ENCODE assay signal across 13 cellular contexts in genomic region chr12:109946505-109946904, GRCh38. TPM values are rescaled to one million over a fixed set of nuclear protein-coding genes. Genes with fewer than 3 reads are reported as not detected.
A peak's percentile ranks its signal among the peaks of the same experiment; 100 is the strongest.
DNase-seq lines count a peak whose midpoint lies in the region; ATAC-seq, FAIRE-seq and TF ChIP-seq lines count a peak whose summit lies in the region.
"Had no signal": no experiment of that assay in that cellular context is flagged by ENCODE, and none has a peak within 500 bp of the region (broad histone marks: within the 10 kb centered on the region; RNA-seq: fewer than 3 reads in every experiment).

No MANE protein-coding gene starts in this region.

- H3K27ac ChIP-seq in astrocyte (ENCODE audit: low read depth, low read length) (peak overlapping the region; percentile 95), substantia nigra (ENCODE audit: low read depth, low read length, poor library complexity, severe bottlenecking) (peak overlapping the region; percentile 71)
- H3K27ac ChIP-seq: A549 had no signal

- H3K36me3 ChIP-seq in astrocyte (ENCODE audit: insufficient read depth, low read length), result peaks cover 20% of the 10 kb centered on the region

- H3K4me3 Mint-ChIP-seq in activated CD4-positive, alpha-beta T cell treated with anti-CD3 and anti-CD28 coated beads for 36 hours, result no peak overlapping the region
- peak overlapping the region; percentile 68 for H3K4me3 Mint-ChIP-seq in astrocyte (ENCODE audit: unreplicated experiment)

- no peaks in the 10 kb centered on the region for H3K27me3 Mint-ChIP-seq in activated CD4-positive, alpha-beta T cell treated with anti-CD3 and anti-CD28 coated beads for 36 hours
- H3K27me3 Mint-ChIP-seq in astrocyte (ENCODE audit: low read depth, unreplicated experiment), result no peaks in the 10 kb centered on the region

- intact Hi-C loops in activated CD4-positive, alpha-beta T cell treated with anti-CD3 and anti-CD28 coated beads for 36 hours (cut with DNase I, micrococcal nuclease), result no loop called here

- H3K9me3 Mint-ChIP-seq in activated CD4-positive, alpha-beta T cell treated with anti-CD3 and anti-CD28 coated beads for 36 hours (ENCODE audit: low read depth), result no peaks in the 10 kb centered on the region
- no peaks in the 10 kb centered on the region for H3K9me3 Mint-ChIP-seq in astrocyte (ENCODE audit: unreplicated experiment)

- CTCF ChIA-PET in activated CD4-positive, alpha-beta T cell treated with anti-CD3 and anti-CD28 coated beads for 36 hours (lab: Charles Lee), result no interaction called here

- H3K4me3 ChIP-seq in astrocyte (ENCODE audit: insufficient read depth, low read depth, low read length), result no peak overlapping the region
- H3K4me3 ChIP-seq: A549 had no signal

- peaks cover 28% of the 10 kb centered on the region for H3K4me1 Mint-ChIP-seq in activated CD4-positive, alpha-beta T cell treated with anti-CD3 and anti-CD28 coated beads for 36 hours
- peaks cover 65% of the 10 kb centered on the region for H3K4me1 Mint-ChIP-seq in astrocyte (ENCODE audit: low read depth, unreplicated experiment)

- no peak for FAIRE-seq in astrocyte (lab: Jason Lieb, UNC)
- FAIRE-seq: A549, GM18507, TTC549 had no signal

- H3K9ac ChIP-seq in astrocyte (ENCODE audit: low read length), result peak overlapping the region; percentile 49

- no peak for TF ChIP-seq CTCF in astrocyte (IDR thresholded peaks at IDR 0.05; ENCODE audit: insufficient read depth, low read depth, low read length)

- H3K36me3 Mint-ChIP-seq in activated CD4-positive, alpha-beta T cell treated with anti-CD3 and anti-CD28 coated beads for 36 hours (ENCODE audit: low read depth), result peaks cover 38% of the 10 kb centered on the region
- H3K36me3 Mint-ChIP-seq in astrocyte (ENCODE audit: low read depth, unreplicated experiment), result peaks cover 8% of the 10 kb centered on the region

- peak; percentile 44 for ATAC-seq in activated CD4-positive, alpha-beta T cell treated with anti-CD3 and anti-CD28 coated beads for 36 hours
- ATAC-seq in GM18502 (IDR thresholded peaks at IDR 0.05; ENCODE audit: poor library complexity, unreplicated experiment) (no peak), GM21381 (IDR thresholded peaks at IDR 0.05; ENCODE audit: unreplicated experiment) (no peak)
- ATAC-seq: A549 had no signal

- H3K79me2 ChIP-seq in astrocyte (ENCODE audit: insufficient read depth, low read length), result no peaks in the 10 kb centered on the region

- H3K27ac Mint-ChIP-seq in activated CD4-positive, alpha-beta T cell treated with anti-CD3 and anti-CD28 coated beads for 36 hours, result peak overlapping the region; percentile 70
- peak overlapping the region; percentile 95 for H3K27ac Mint-ChIP-seq in astrocyte (ENCODE audit: unreplicated experiment)

- H2AFZ ChIP-seq in astrocyte (ENCODE audit: low read depth, low read length), result no peak overlapping the region

- no peaks in the 10 kb centered on the region for H4K20me1 ChIP-seq in astrocyte (ENCODE audit: insufficient read depth, low read length)

- POLR2A ChIA-PET in activated CD4-positive, alpha-beta T cell treated with anti-CD3 and anti-CD28 coated beads for 36 hours (lab: Charles Lee), result no interaction called here

- DNase-seq in activated CD4-positive, alpha-beta T cell treated with anti-CD3 and anti-CD28 coated beads for 36 hours, result no peak
- no peak for DNase-seq in activated CD4-positive, alpha-beta T cell treated with anti-CD3 and anti-CD28 coated beads for 4 hours
- DNase-seq in astrocyte (ENCODE audit: low read depth) (peak; percentile 38), islet precursor cell (peak; percentile 68), substantia nigra (lab: John Stamatoyannopoulos, UW) (peak in 7 of 49 donors; percentile 6 to 32 (median 14)), SIG-M5 (lab: John Stamatoyannopoulos, UW) (no peak)
- DNase-seq: effector CD4-positive, alpha-beta T cell; NCI-H1092 treated with DMSO at 0.1 percent for 48 hours had no signal

- H3K4me2 ChIP-seq in astrocyte (ENCODE audit: low read length), result peak overlapping the region; percentile 58
- H3K4me2 ChIP-seq: A549 had no signal

- H3K9me3 ChIP-seq in astrocyte (ENCODE audit: insufficient read depth, low read depth, low read length), result no peaks in the 10 kb centered on the region
- H3K9me3 ChIP-seq: A549 had no signal

- no peaks in the 10 kb centered on the region for H3K27me3 ChIP-seq in astrocyte (ENCODE audit: insufficient read depth, low read length)

- peaks cover 62% of the 10 kb centered on the region for H3K4me1 ChIP-seq in astrocyte (ENCODE audit: insufficient read depth, low read length)
- H3K4me1 ChIP-seq: A549 had no signal

RNA-seq across cellular contexts. Expression of gene TCHP, which starts 46.4 kb away (rescaled TPM):
- total RNA-seq in activated CD4-positive, alpha-beta T cell treated with anti-CD3 and anti-CD28 coated beads for 36 hours, result 10 to 100 TPM; 15.1 to 16.1 TPM
- 6.8 and 8.6 TPM in 2 replicates for total RNA-seq in astrocyte

RNA-seq across cellular contexts. Expression of gene GIT2, which starts 49.7 kb away (rescaled TPM):
- total RNA-seq in activated CD4-positive, alpha-beta T cell treated with anti-CD3 and anti-CD28 coated beads for 36 hours, result 10 to 100 TPM; 50.2 to 58.2 TPM
- 32.7 and 33.4 TPM in 2 replicates for total RNA-seq in astrocyte

RNA-seq across cellular contexts. Expression of gene ANKRD13A, which starts 52.7 kb away (rescaled TPM):
- total RNA-seq in activated CD4-positive, alpha-beta T cell treated with anti-CD3 and anti-CD28 coated beads for 36 hours, result 10 to 100 TPM; 38.2 to 39.8 TPM
- 22.5 and 23.9 TPM in 2 replicates for total RNA-seq in astrocyte

Comparison
In these comparisons a context has a peak if more than half of its experiments do, and no peak if none do; other contexts are left out.
1. DNase-seq: peak in astrocyte (single experiment) and islet precursor cell (single experiment); none in activated CD4-positive, alpha-beta T cell treated with anti-CD3 and anti-CD28 coated beads for 36 hours (single experiment), activated CD4-positive, alpha-beta T cell treated with anti-CD3 and anti-CD28 coated beads for 4 hours (0 of 2) and SIG-M5 (single experiment).